Comparison of ENCODE assay signal across 9 cellular contexts in the genomic region with DNA sequence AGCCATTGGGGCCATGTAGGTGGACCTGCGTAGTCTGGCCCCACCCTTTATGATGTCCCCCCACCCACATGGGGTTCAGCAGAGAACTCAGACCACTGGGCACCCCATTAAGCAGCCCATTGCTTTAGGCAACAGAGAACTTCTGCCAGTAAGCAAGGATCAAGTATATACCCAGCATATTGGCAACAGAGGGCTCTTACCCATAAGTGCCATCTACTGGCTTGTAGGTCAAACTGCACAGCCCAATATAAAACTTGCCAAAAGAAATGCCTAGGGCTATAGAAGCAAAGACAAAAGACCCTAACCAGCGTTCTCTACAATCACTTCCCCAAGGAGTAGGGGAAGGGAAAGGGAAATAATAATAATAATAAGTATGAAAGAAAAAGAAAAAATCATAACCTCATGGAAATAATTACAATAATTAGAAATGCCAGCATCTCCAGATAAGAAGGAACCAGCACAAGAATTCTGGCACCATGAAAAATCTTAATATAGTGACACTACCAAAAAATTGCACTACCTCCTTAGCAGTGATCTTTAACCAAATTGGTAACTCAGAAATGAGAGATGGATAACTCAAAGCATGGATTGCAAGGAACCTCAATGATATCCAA.
DNase-seq lines count a peak whose midpoint lies in the region; ATAC-seq, FAIRE-seq and TF ChIP-seq lines count a peak whose summit lies in the region.
"Had no signal": no experiment of that assay in that cellular context is flagged by ENCODE, and none has a peak within 500 bp of the region (broad histone marks: within the 10 kb centered on the region; RNA-seq: fewer than 3 reads in every experiment).

No MANE protein-coding gene starts in this region.

- H3K4me2 ChIP-seq in DOHH2 (ENCODE audit: low read length) (no peak overlapping the region), H9 (ENCODE audit: insufficient read depth, insufficient read length, low read length) (no peak overlapping the region), PC-3 (ENCODE audit: low read length) (no peak overlapping the region)

- CTCF ChIA-PET in PC-3 (lab: Charles Lee) = no interaction called here
- CTCF ChIA-PET in activated naive CD4-positive, alpha-beta T cell treated with anti-CD3 and anti-CD28 coated beads for 36 hours (lab: Charles Lee) = no interaction called here

- H2BK12ac ChIP-seq in H9 (ENCODE audit: insufficient read length, low read depth, low read length) = no peak overlapping the region

- no peaks in the 10 kb centered on the region for H3K36me3 Mint-ChIP-seq in H9 (ENCODE audit: insufficient read depth in 1 of 3, low read depth in 3 of 3)
- no peaks in the 10 kb centered on the region for H3K36me3 Mint-ChIP-seq in activated naive CD4-positive, alpha-beta T cell treated with anti-CD3 and anti-CD28 coated beads for 36 hours (ENCODE audit: low read depth)
- no peaks in the 10 kb centered on the region for H3K36me3 Mint-ChIP-seq in T-helper 17 cell (ENCODE audit: low read depth)

- H3K4me3 ChIP-seq in DOHH2 (ENCODE audit: low read length) (no peak overlapping the region), PC-3 (ENCODE audit: low read length) (no peak overlapping the region)

- no peak overlapping the region for H3K18ac ChIP-seq in H9 (ENCODE audit: insufficient read length, low read depth, low read length)

- H3K9me2 ChIP-seq in DOHH2 (replicated peaks; ENCODE audit: control insufficient read depth, low read length) (no peaks in the 10 kb centered on the region), PC-3 (replicated peaks; ENCODE audit: low read length) (no peaks in the 10 kb centered on the region)

- H3K9ac ChIP-seq in H9 (ENCODE audit: extremely low read depth, insufficient read length, low read length) = no peak overlapping the region
- no peak overlapping the region for H3K9ac ChIP-seq in PC-3 (ENCODE audit: low read length)

- no peak overlapping the region for H2BK15ac ChIP-seq in H9 (ENCODE audit: low read depth, low read length)

- no peak overlapping the region for H2BK5ac ChIP-seq in H9 (ENCODE audit: insufficient read length, low read length)

- H3K9me3 ChIP-seq in DOHH2 (ENCODE audit: control insufficient read depth, insufficient read depth, low read length) (no peaks in the 10 kb centered on the region), H9 (ENCODE audit: control insufficient read depth, low read depth, low read length) (no peaks in the 10 kb centered on the region), PC-3 (ENCODE audit: low read length) (no peaks in the 10 kb centered on the region), T-helper 17 cell (ENCODE audit: control insufficient read depth, low read length, poor library complexity, severe bottlenecking) (no peaks in the 10 kb centered on the region)

- no peak overlapping the region for H3T11ph ChIP-seq in H9 (ENCODE audit: low read length)

- no peaks in the 10 kb centered on the region for H3K23me2 ChIP-seq in H9 (ENCODE audit: insufficient read length, low read depth, low read length, poor library complexity, severe bottlenecking)

- peak; percentile 45 for TF ChIP-seq CTCF in DOHH2 (IDR thresholded peaks at IDR 0.05; ENCODE audit: low read depth, low read length, poor library complexity, severe bottlenecking)
- peak; percentile 77 for TF ChIP-seq CTCF in H9 (conservative IDR thresholded peaks at IDR 0.05)
- peak; percentile 49 for TF ChIP-seq CTCF in PC-3 (conservative IDR thresholded peaks at IDR 0.05; ENCODE audit: low read depth, low read length)

- H3K27ac ChIP-seq in DOHH2 (ENCODE audit: low read depth, low read length) (no peak overlapping the region), H9 (ENCODE audit: insufficient read length, low read depth, low read length) (no peak overlapping the region), PC-3 (ENCODE audit: low read length) (no peak overlapping the region)

- no peak overlapping the region for H2BK120ac ChIP-seq in H9 (ENCODE audit: low read depth, low read length, poor library complexity, severe bottlenecking)

- H3K27me3 ChIP-seq in DOHH2 (ENCODE audit: control insufficient read depth, low read length) (no peaks in the 10 kb centered on the region), H9 (ENCODE audit: insufficient read depth, low read length) (no peaks in the 10 kb centered on the region), PC-3 (ENCODE audit: low read length) (no peaks in the 10 kb centered on the region)

- H3K56ac ChIP-seq in H9 (ENCODE audit: insufficient read length, low read depth, low read length) = no peak overlapping the region

- POLR2A ChIA-PET in PC-3 (lab: Charles Lee; ENCODE audit: unreplicated experiment) = no interaction called here

- H3F3A ChIP-seq in DOHH2 (ENCODE audit: control insufficient read depth, insufficient read depth) (no peaks in the 10 kb centered on the region), PC-3 (ENCODE audit: low read length, unreplicated experiment) (no peaks in the 10 kb centered on the region)

- no peaks in the 10 kb centered on the region for H3K79me1 ChIP-seq in H9 (ENCODE audit: insufficient read depth, low read depth, low read length, poor library complexity, severe bottlenecking)

- no peak overlapping the region for H3K27ac Mint-ChIP-seq in H9
- H3K27ac Mint-ChIP-seq in activated naive CD4-positive, alpha-beta T cell treated with anti-CD3 and anti-CD28 coated beads for 36 hours = no peak overlapping the region
- no peak overlapping the region for H3K27ac Mint-ChIP-seq in T-helper 17 cell

- no peak overlapping the region for H4K91ac ChIP-seq in H9 (ENCODE audit: insufficient read length, low read depth, low read length)

- no peak overlapping the region for H3K23ac ChIP-seq in H9 (ENCODE audit: insufficient read length, low read depth, low read length)

- no peaks in the 10 kb centered on the region for H3K4me1 Mint-ChIP-seq in H9
- no peaks in the 10 kb centered on the region for H3K4me1 Mint-ChIP-seq in activated naive CD4-positive, alpha-beta T cell treated with anti-CD3 and anti-CD28 coated beads for 36 hours (ENCODE audit: low read depth)
- no peaks in the 10 kb centered on the region for H3K4me1 Mint-ChIP-seq in T-helper 17 cell

- no peaks in the 10 kb centered on the region for H3K36me3 ChIP-seq in DOHH2 (ENCODE audit: control insufficient read depth, low read length)
- H3K36me3 ChIP-seq in PC-3 (ENCODE audit: low read depth, low read length) = no peaks in the 10 kb centered on the region

- BruUV-seq in PC-3 (replicated peaks; lab: Mats Ljungman, UMichigan) = no TSS peak

- no peak overlapping the region for H2BK20ac ChIP-seq in H9 (ENCODE audit: low read depth, low read length, poor library complexity, severe bottlenecking)

- DNase-seq in H9 (peak; percentile 32), PC-3 (no peak), iPS-NIHi11 (ENCODE audit: low spot score) (peak; percentile 20), urothelium cell line (ENCODE audit: low spot score) (no peak), T-helper 17 cell (no peak)
- no peak for DNase-seq in activated naive CD4-positive, alpha-beta T cell treated with anti-CD3 and anti-CD28 coated beads for 36 hours
- DNase-seq in stimulated activated CD4-positive, alpha-beta T cell treated with anti-CD3 and anti-CD28 coated beads, Interleukin-1b, Interleukin-23, amount 100 ng/mL, for 48 hours = no peak
- DNase-seq: cerebellar nuclear complex had no signal

- intact Hi-C loops in PC-3 (cut with micrococcal nuclease) = loop anchor here (5.0 kb wide), 1 partner anchor 183 kb away; no protein-coding TSS in a partner anchor
- intact Hi-C loops in activated naive CD4-positive, alpha-beta T cell treated with anti-CD3 and anti-CD28 coated beads for 36 hours (cut with micrococcal nuclease) = loop anchor here (1.0 kb wide), 1 partner anchor 1092 kb away; no protein-coding TSS in a partner anchor

- no peak overlapping the region for H4K8ac ChIP-seq in H9 (replicated peaks; ENCODE audit: insufficient read length, low read depth, low read length)

- H3K4me3 Mint-ChIP-seq in H9 = no peak overlapping the region
- H3K4me3 Mint-ChIP-seq in activated naive CD4-positive, alpha-beta T cell treated with anti-CD3 and anti-CD28 coated beads for 36 hours = no peak overlapping the region
- no peak overlapping the region for H3K4me3 Mint-ChIP-seq in T-helper 17 cell

- H2AFZ ChIP-seq in H9 (ENCODE audit: low read length) (no peak overlapping the region), PC-3 (ENCODE audit: low read length) (no peak overlapping the region)

- no peaks in the 10 kb centered on the region for H3K79me2 ChIP-seq in DOHH2 (ENCODE audit: control insufficient read depth, low read length)
- H3K79me2 ChIP-seq in H9 (ENCODE audit: insufficient read depth, low read length) = no peaks in the 10 kb centered on the region
- H3K79me2 ChIP-seq in PC-3 (ENCODE audit: low read length) = no peaks in the 10 kb centered on the region

- no peak overlapping the region for H4K5ac ChIP-seq in H9 (ENCODE audit: insufficient read length, low read depth, low read length)

- H3K14ac ChIP-seq in H9 (ENCODE audit: insufficient read depth, low read length) = no peak overlapping the region

- no CpG with 5 or more reads among the region's 2 CpGs for WGBS in H9 (ENCODE audit: extremely low coverage, insufficient read length, low lambda C conversion rate)

- FAIRE-seq in urothelium cell line (lab: Jason Lieb, UNC) = no peak

- H2AK5ac ChIP-seq in H9 (ENCODE audit: insufficient read length, low read length) = no peak overlapping the region

- H3K4ac ChIP-seq in H9 (ENCODE audit: low read depth, low read length) = no peak overlapping the region

- H3K4me1 ChIP-seq in DOHH2 (ENCODE audit: control insufficient read depth, low read length) (no peaks in the 10 kb centered on the region), H9 (ENCODE audit: insufficient read depth, low read length) (no peaks in the 10 kb centered on the region), PC-3 (ENCODE audit: insufficient read depth, low read length) (no peaks in the 10 kb centered on the region)

- H3K27me3 Mint-ChIP-seq in H9 (ENCODE audit: low read depth) (no peaks in the 10 kb centered on the region), T-helper 17 cell (no peaks in the 10 kb centered on the region)
- no peaks in the 10 kb centered on the region for H3K27me3 Mint-ChIP-seq in activated naive CD4-positive, alpha-beta T cell treated with anti-CD3 and anti-CD28 coated beads for 36 hours (ENCODE audit: low read depth)

- ATAC-seq in PC-3 (0 out of 2 replicates have a peak, but pooled peaks have one; percentile 42), T-helper 17 cell (no peak)

- no peaks in the 10 kb centered on the region; a peak in 1 of 5 replicates for H3K9me3 Mint-ChIP-seq in H9
- peaks cover 11% of the 10 kb centered on the region for H3K9me3 Mint-ChIP-seq in activated naive CD4-positive, alpha-beta T cell treated with anti-CD3 and anti-CD28 coated beads for 36 hours

- no peaks in the 10 kb centered on the region for H4K20me1 ChIP-seq in DOHH2 (ENCODE audit: control insufficient read depth, insufficient read depth, low read depth, low read length)
- H4K20me1 ChIP-seq in H9 (ENCODE audit: control insufficient read depth, insufficient read depth, insufficient read length) = no peaks in the 10 kb centered on the region
- no peaks in the 10 kb centered on the region for H4K20me1 ChIP-seq in PC-3 (ENCODE audit: low read length)

Comparison
In these comparisons a context has a peak if more than half of its experiments do, and no peak if none do; other contexts are left out.
1. DNase-seq: peak in H9 (single experiment) and iPS-NIHi11 (single experiment); none in PC-3 (single experiment), urothelium cell line (single experiment), activated naive CD4-positive, alpha-beta T cell treated with anti-CD3 and anti-CD28 coated beads for 36 hours (single experiment), stimulated activated CD4-positive, alpha-beta T cell treated with anti-CD3 and anti-CD28 coated beads, Interleukin-1b, Interleukin-23, amount 100 ng/mL, for 48 hours (single experiment) and T-helper 17 cell (0 of 3).
2. Peak in every context shown above with its lines, with median percentiles within 50 percentile points of each other: CTCF ChIP-seq.